In genomic region chr3:173584834-173585831, GRCh38 we compare ENCODE assay signal across 9 cellular contexts.
DNase-seq lines count a peak whose midpoint lies in the region; ATAC-seq and TF ChIP-seq lines count a peak whose summit lies in the region.
"Had no signal": no experiment of that assay in that cellular context is flagged by ENCODE, and none has a peak within 500 bp of the region (broad histone marks: within the 10 kb centered on the region; RNA-seq: fewer than 3 reads in every experiment).

No MANE protein-coding gene starts in this region.

- ATAC-seq in Right ventricle myocardium inferior (peak; percentile 60), GM18867 (IDR thresholded peaks at IDR 0.05; ENCODE audit: unreplicated experiment) (no peak), GM19328 (IDR thresholded peaks at IDR 0.05; ENCODE audit: unreplicated experiment) (no peak)

- intact Hi-C loops in Right ventricle myocardium inferior (cut with DNase I), result loop anchor here (2.0 kb wide), 1 partner anchor 330 kb away; no protein-coding TSS in a partner anchor

- TF ChIP-seq CTCF in osteocyte (IDR thresholded peaks at IDR 0.05), result no peak

- no peaks in the 10 kb centered on the region for H3K9me3 ChIP-seq in SK-N-MC (ENCODE audit: low read depth, low read length)

- H3K4me3 Mint-ChIP-seq in osteocyte (ENCODE audit: unreplicated experiment), result peak overlapping the region; percentile 92

- no peaks in the 10 kb centered on the region for H3K36me3 Mint-ChIP-seq in osteocyte (ENCODE audit: unreplicated experiment)

- DNase-seq in H4 (ENCODE audit: low spot score), result peak; percentile 39
- peak; percentile 67 for DNase-seq in SK-N-MC (ENCODE audit: low read depth, low spot score)
- DNase-seq in Right ventricle myocardium inferior (ENCODE audit: missing footprints), result no peak
- no peak for DNase-seq in osteocyte (ENCODE audit: extremely low spot score, unreplicated experiment)
- DNase-seq in AML-193 (lab: John Stamatoyannopoulos, UW), result no peak
- no peak for DNase-seq in effector CD8-positive, alpha-beta T cell (lab: John Stamatoyannopoulos, UW)

- H3K4me3 ChIP-seq in SK-N-MC, result peak overlapping the region; percentile 89

- H3K9ac ChIP-seq in SK-N-MC (ENCODE audit: insufficient read length), result peak overlapping the region; percentile 69
- H3K9ac ChIP-seq: KMS-11 had no signal

- H3K4me1 Mint-ChIP-seq in osteocyte (ENCODE audit: unreplicated experiment), result peaks cover 13% of the 10 kb centered on the region

- no peaks in the 10 kb centered on the region for H3K9me3 Mint-ChIP-seq in osteocyte (ENCODE audit: unreplicated experiment)

- no peaks in the 10 kb centered on the region for H3K36me3 ChIP-seq in SK-N-MC (ENCODE audit: insufficient read depth, low read length)

- H3K27ac ChIP-seq in SK-N-MC, result no peak overlapping the region
- H3K27ac ChIP-seq: KMS-11 had no signal

- peak overlapping the region; percentile 81 for H3K27ac Mint-ChIP-seq in osteocyte (ENCODE audit: unreplicated experiment)

- H3K27me3 Mint-ChIP-seq in osteocyte (ENCODE audit: unreplicated experiment), result peaks cover 5% of the 10 kb centered on the region

Comparison
In these comparisons a context has a peak if more than half of its experiments do, and no peak if none do; other contexts are left out.
1. DNase-seq: peak in H4 (single experiment) and SK-N-MC (single experiment); none in Right ventricle myocardium inferior (single experiment), osteocyte (single experiment), AML-193 (0 of 2) and effector CD8-positive, alpha-beta T cell (single experiment).